14 cellular contexts compared by ENCODE assay signal in genomic region chr7:99773395-99773794, GRCh38. TPM values are rescaled to one million over a fixed set of nuclear protein-coding genes. Genes with fewer than 3 reads are reported as not detected.
DNase-seq lines count a peak whose midpoint lies in the region; ATAC-seq, FAIRE-seq and TF ChIP-seq lines count a peak whose summit lies in the region.
"Not testable (repeated sequence)": the region's sequence is repeated elsewhere in the genome, so short reads cannot be mapped to it uniquely, and the experiment has no call there.
"Had no signal": no experiment of that assay in that cellular context is flagged by ENCODE, and none has a peak within 500 bp of the region (broad histone marks: within the 10 kb centered on the region; RNA-seq: fewer than 3 reads in every experiment).

No MANE protein-coding gene starts in this region.

- H3K4me2 ChIP-seq in hepatocyte; HepG2 (ENCODE audit: low read depth, low read length): not testable (repeated sequence)

- not testable (repeated sequence) for H3K9ac ChIP-seq in colonic mucosa (ENCODE audit: low read depth in 2 of 2, low read length in 2 of 2); HepG2 (ENCODE audit: insufficient read depth, low read depth, low read length); mucosa of rectum (ENCODE audit: low read depth in 1 of 2, low read length in 2 of 2)

- not testable (repeated sequence) for TF ChIP-seq CTCF in colonic mucosa (IDR thresholded peaks at IDR 0.05); hepatocyte (IDR thresholded peaks at IDR 0.05; ENCODE audit: poor library complexity); HepG2 (CRISPR knock-in tag; IDR thresholded peaks at IDR 0.05); transverse colon (IDR thresholded peaks at IDR 0.05)

- H3K36me3 Mint-ChIP-seq in activated T-helper 17 cell treated with anti-CD3 and anti-CD28 coated beads, Interleukin-2, amount 50 U/mL, for 72 hours (ENCODE audit: low read depth), result not testable (repeated sequence)

- H2AFZ ChIP-seq in hepatocyte; HepG2 (ENCODE audit: low read length): not testable (repeated sequence)

- FAIRE-seq in HepG2 (lab: Jason Lieb, UNC), result not testable (repeated sequence)

- POLR2A ChIA-PET in HepG2 (lab: Yijun Ruan, JAX), result interaction anchor here (1.2 kb wide), 2 partner anchors 13 to 80 kb away, joined by 3 to 5 read pairs; no protein-coding TSS in a partner anchor

- not testable (repeated sequence) for H3K36me3 ChIP-seq in colonic mucosa; hepatocyte (replicated peaks; ENCODE audit: insufficient read depth, low read depth); HepG2 (replicated peaks in 1 of 2; ENCODE audit: control insufficient read depth in 1 of 2, insufficient read depth in 2 of 2, low read length in 2 of 2); mucosa of rectum (ENCODE audit: control insufficient read depth in 2 of 2, insufficient read depth in 2 of 2, low read length in 2 of 2); transverse colon

- in situ Hi-C loops in HepG2 (cut with HindIII; ENCODE audit: extremely low pct_ligation_motif_present, low pct_unique_long_range_greater_than_20kb); transverse colon (cut with MboI; ENCODE audit: low pct_ligation_motif_present in 1 of 4, low pct_unique_long_range_greater_than_20kb in 1 of 4, low sequenced_read_pairs in 3 of 4): not testable (repeated sequence)

- H3K9me3 ChIP-seq in colonic mucosa; hepatocyte (ENCODE audit: low read depth); mucosa of rectum (ENCODE audit: control insufficient read depth in 2 of 2, low read length in 2 of 2); transverse colon: not testable (repeated sequence)
- H3K9me3 ChIP-seq in HepG2 (ENCODE audit: low read length), result peaks cover 10% of the 10 kb centered on the region; the same call in 1 of the 2 replicates

- not testable (repeated sequence) for H3K4me3 Mint-ChIP-seq in activated T-helper 17 cell treated with anti-CD3 and anti-CD28 coated beads, Interleukin-2, amount 50 U/mL, for 72 hours

- peak; percentile 21 for DNase-seq in DMS53 (lab: John Stamatoyannopoulos, UW)
- DNase-seq in colonic mucosa; hepatocyte (ENCODE audit: low spot score); HepG2 (ENCODE audit: low spot score); transverse colon: not testable (repeated sequence)

- TF ChIP-seq EP300 in HepG2 (IDR thresholded peaks at IDR 0.05; ENCODE audit: low read depth in 2 of 2, low read length in 2 of 2); HepG2 (CRISPR knock-in tag; IDR thresholded peaks at IDR 0.05; ENCODE audit: borderline replicate concordance); transverse colon (IDR thresholded peaks at IDR 0.05; ENCODE audit: low read depth): not testable (repeated sequence)

- H3K27ac ChIP-seq in colonic mucosa, result peak overlapping the region; percentile 53
- peak overlapping the region; percentile 70 for H3K27ac ChIP-seq in hepatocyte
- not testable (repeated sequence) for H3K27ac ChIP-seq in HepG2 (ENCODE audit: extremely low read length, insufficient read depth, low read length)
- H3K27ac ChIP-seq in mucosa of rectum (ENCODE audit: low read depth in 2 of 2, low read length in 2 of 2), result peak overlapping the region; percentile 77 to 79
- peak overlapping the region; percentile 65 to 80 (median 73) for H3K27ac ChIP-seq in transverse colon

- ATAC-seq in activated T-helper 17 cell treated with anti-CD3 and anti-CD28 coated beads, Interleukin-2, amount 50 U/mL, for 72 hours (replicated peaks); HepG2: not testable (repeated sequence)

- CTCF ChIA-PET in HepG2 (lab: Yijun Ruan, JAX; ENCODE audit: low intra/inter-chr PET ratio, low total read pairs), result not testable (repeated sequence)

- not testable (repeated sequence) for H3K4me1 Mint-ChIP-seq in activated T-helper 17 cell treated with anti-CD3 and anti-CD28 coated beads, Interleukin-2, amount 50 U/mL, for 72 hours

- not testable (repeated sequence) for H3K9me3 Mint-ChIP-seq in activated T-helper 17 cell treated with anti-CD3 and anti-CD28 coated beads, Interleukin-2, amount 50 U/mL, for 72 hours

- peak overlapping the region; percentile 5 for H3K27ac Mint-ChIP-seq in activated T-helper 17 cell treated with anti-CD3 and anti-CD28 coated beads, Interleukin-2, amount 50 U/mL, for 72 hours

- H3K9me2 ChIP-seq in hepatocyte (replicated peaks; ENCODE audit: insufficient read depth), result not testable (repeated sequence)

- peaks cover 61% of the 10 kb centered on the region for H3K27me3 Mint-ChIP-seq in activated T-helper 17 cell treated with anti-CD3 and anti-CD28 coated beads, Interleukin-2, amount 50 U/mL, for 72 hours

- TF ChIP-seq POLR2A in HepG2 (IDR thresholded peaks at IDR 0.05; ENCODE audit: insufficient read depth in 1 of 2, low read depth in 2 of 2, low read length in 2 of 2); transverse colon (IDR thresholded peaks at IDR 0.05): not testable (repeated sequence)

- intact Hi-C loops in colonic mucosa (cut with DNase I); HepG2 (cut with micrococcal nuclease; ENCODE audit: unreplicated experiment); transverse colon (cut with DNase I; ENCODE audit: low total_unique reads): not testable (repeated sequence)

- H3K4me3 ChIP-seq in colonic mucosa; hepatocyte; HepG2 (replicated peaks in 1 of 3; ENCODE audit: insufficient read depth in 1 of 3, low read depth in 2 of 3, low read length in 3 of 3); mucosa of rectum (ENCODE audit: low read length in 2 of 2); transverse colon: not testable (repeated sequence)

- TF ChIP-seq RAD21 in HepG2 (CRISPR knock-in tag; IDR thresholded peaks at IDR 0.05), result not testable (repeated sequence)

- not testable (repeated sequence) for BruUV-seq in HepG2 (replicated peaks; lab: Mats Ljungman, UMichigan)

- not testable (repeated sequence) for H4K20me1 ChIP-seq in hepatocyte (ENCODE audit: insufficient read depth, poor library complexity, severe bottlenecking); HepG2 (ENCODE audit: insufficient read depth, low read length)

- not testable (repeated sequence) for H3K4me1 ChIP-seq in colonic mucosa; hepatocyte (ENCODE audit: insufficient read depth); mucosa of rectum (ENCODE audit: control insufficient read depth in 2 of 2, insufficient read depth in 2 of 2, low read length in 2 of 2)
- peaks cover 31% of the 10 kb centered on the region for H3K4me1 ChIP-seq in HepG2 (ENCODE audit: insufficient read depth, low read length)
- H3K4me1 ChIP-seq in transverse colon, result peaks cover 0 to 19% (median 9%) of the 10 kb centered on the region in 4 donors

- 76% methylated on average over 1 of the region's 1 CpG for WGBS in hepatocyte (ENCODE audit: low lambda C conversion rate, missing lambda C conversion rate)
- WGBS in HepG2 (ENCODE audit: low lambda C conversion rate), result 96% methylated on average over 1 of the region's 1 CpG
- WGBS in transverse colon (ENCODE audit: low coverage in 1 of 2), 2 donors, result 73 to 80% methylated on average over 1 of the region's 1 CpG

- not testable (repeated sequence) for H3K79me2 ChIP-seq in hepatocyte; HepG2 (ENCODE audit: insufficient read depth, low read length)

- not testable (repeated sequence) for H3K27me3 ChIP-seq in colonic mucosa; hepatocyte; HepG2 (ENCODE audit: control insufficient read depth in 1 of 2, insufficient read depth in 2 of 2, low read length in 2 of 2); mucosa of rectum (ENCODE audit: control insufficient read depth in 2 of 2, insufficient read depth in 2 of 2, low read length in 2 of 2); transverse colon

RNA-seq across cellular contexts. Expression of gene CYP3A4, which starts 10.6 kb away (rescaled TPM):
- not detected for total RNA-seq in activated T-helper 17 cell treated with anti-CD3 and anti-CD28 coated beads, Interleukin-2, amount 50 U/mL, for 72 hours
- 1 to 10 TPM in 1 of 2 donors, under 1 TPM in 1; 0.67 to 1.4 TPM for total RNA-seq in colonic mucosa
- total RNA-seq in hepatocyte, result 29.8 and 43.4 TPM in 2 replicates
- 25.6 and 42.2 TPM in 2 replicates for polyA plus RNA-seq in hepatocyte
- 0.11 and 0.35 TPM in 2 replicates for total RNA-seq in HepG2 (2016; rRNA removed; fragmentation: Illumina TruSeq; extraction: Trizol)
- 0.09 TPM in 1 of 2 replicates, not detected in the other for total RNA-seq in HepG2 (2016; cell fraction: cytosol; rRNA removed; fragmentation: Illumina TruSeq; extraction: Trizol; ENCODE audit: low read depth)
- total RNA-seq in HepG2 (2016; cell fraction: insoluble cytoplasmic fraction; rRNA removed; fragmentation: Illumina TruSeq; extraction: Trizol), result 0.17 and 0.18 TPM in 2 replicates
- 0.25 and 0.28 TPM in 2 replicates for total RNA-seq in HepG2 (2016; cell fraction: membrane; rRNA removed; fragmentation: Illumina TruSeq; extraction: Trizol)
- total RNA-seq in HepG2 (2016; cell fraction: nucleus; rRNA removed; fragmentation: Illumina TruSeq; extraction: Trizol), result 0.53 TPM in 1 of 2 replicates, not detected in the other
- 0.07 and 0.24 TPM in 2 replicates for polyA plus RNA-seq in HepG2 (2011; rRNA removed)
- 0.07 and 0.10 TPM in 2 replicates for polyA plus RNA-seq in HepG2 (2011; cell fraction: cytosol; rRNA removed)
- 0.13 and 0.28 TPM in 2 replicates for polyA plus RNA-seq in HepG2 (2011; cell fraction: nucleus; rRNA removed)
- 0.32 and 0.55 TPM in 2 replicates for polyA plus RNA-seq in HepG2 (2012)
- 0.09 TPM in 1 of 2 replicates, not detected in the other for polyA plus RNA-seq in HepG2 (2016; cell fraction: cytosol; fragmentation: Illumina TruSeq; extraction: Trizol; ENCODE audit: low read depth)
- 0.21 and 0.24 TPM in 2 replicates for polyA plus RNA-seq in HepG2 (2016; cell fraction: insoluble cytoplasmic fraction; fragmentation: Illumina TruSeq; extraction: Trizol; ENCODE audit: low read depth)
- 0.07 and 0.09 TPM in 2 replicates for polyA plus RNA-seq in HepG2 (2016; cell fraction: membrane; fragmentation: Illumina TruSeq; extraction: Trizol; ENCODE audit: low read depth)
- 0.31 and 0.35 TPM in 2 replicates for polyA plus RNA-seq in HepG2 (2016; cell fraction: nucleus; fragmentation: Illumina TruSeq; extraction: Trizol; ENCODE audit: insufficient read depth, low read depth)
- polyA minus RNA-seq in HepG2 (2011; rRNA and poly(A)+ RNA removed; ENCODE audit: low replicate concordance), result 0.08 TPM in 1 of 2 replicates, not detected in the other
- polyA minus RNA-seq in HepG2 (2011; cell fraction: cytosol; rRNA and poly(A)+ RNA removed), result not detected in 2 replicates
- polyA minus RNA-seq in HepG2 (2011; cell fraction: nucleus; rRNA and poly(A)+ RNA removed), result 0.75 TPM in 1 of 2 replicates, not detected in the other
- total RNA-seq in transverse colon, result 10 to 100 TPM in 3 of 4 donors, not detected in 1; 10.0 to 44.9 (median 22.1) TPM
- total RNA-seq: CD4-positive, alpha-beta T cell; CD8-positive, alpha-beta memory T cell; GM23248; H1; H7 had no signal
- polyA plus RNA-seq: CD14-positive monocyte; CD8-positive, alpha-beta memory T cell; GM23248; H1 had no signal

RNA-seq across cellular contexts. Expression of gene CYP3A7, which starts 38.4 kb away (rescaled TPM):
- not detected for total RNA-seq in activated T-helper 17 cell treated with anti-CD3 and anti-CD28 coated beads, Interleukin-2, amount 50 U/mL, for 72 hours
- total RNA-seq in colonic mucosa (not detected), hepatocyte (770 and 803 TPM in 2 replicates), HepG2 (2016; rRNA removed; fragmentation: Illumina TruSeq; extraction: Trizol) (6.4 and 6.6 TPM in 2 replicates), transverse colon (1 to 10 TPM in 1 of 4 donors, under 1 TPM in 2, not detected in 1; 0.95 to 3.0 (median 0.96) TPM)
- polyA plus RNA-seq in hepatocyte (311 and 444 TPM in 2 replicates), HepG2 (2011; rRNA removed) (5.7 and 5.8 TPM in 2 replicates)
- total RNA-seq in HepG2 (2016; cell fraction: cytosol; rRNA removed; fragmentation: Illumina TruSeq; extraction: Trizol; ENCODE audit: low read depth), result 1.1 and 1.4 TPM in 2 replicates
- total RNA-seq in HepG2 (2016; cell fraction: insoluble cytoplasmic fraction; rRNA removed; fragmentation: Illumina TruSeq; extraction: Trizol), result 5.7 and 6.4 TPM in 2 replicates
- total RNA-seq in HepG2 (2016; cell fraction: membrane; rRNA removed; fragmentation: Illumina TruSeq; extraction: Trizol), result 2.3 and 2.5 TPM in 2 replicates
- 6.7 and 7.7 TPM in 2 replicates for total RNA-seq in HepG2 (2016; cell fraction: nucleus; rRNA removed; fragmentation: Illumina TruSeq; extraction: Trizol)
- 1.5 and 3.1 TPM in 2 replicates for polyA plus RNA-seq in HepG2 (2011; cell fraction: cytosol; rRNA removed)
- 5.9 and 6.8 TPM in 2 replicates for polyA plus RNA-seq in HepG2 (2011; cell fraction: nucleus; rRNA removed)
- 10.4 and 10.9 TPM in 2 replicates for polyA plus RNA-seq in HepG2 (2012)
- polyA plus RNA-seq in HepG2 (2016; cell fraction: cytosol; fragmentation: Illumina TruSeq; extraction: Trizol; ENCODE audit: low read depth), result 0.79 and 0.80 TPM in 2 replicates
- 5.8 and 6.0 TPM in 2 replicates for polyA plus RNA-seq in HepG2 (2016; cell fraction: insoluble cytoplasmic fraction; fragmentation: Illumina TruSeq; extraction: Trizol; ENCODE audit: low read depth)
- 1.9 and 2.2 TPM in 2 replicates for polyA plus RNA-seq in HepG2 (2016; cell fraction: membrane; fragmentation: Illumina TruSeq; extraction: Trizol; ENCODE audit: low read depth)
- 7.5 and 7.8 TPM in 2 replicates for polyA plus RNA-seq in HepG2 (2016; cell fraction: nucleus; fragmentation: Illumina TruSeq; extraction: Trizol; ENCODE audit: insufficient read depth, low read depth)
- 0.38 TPM in 1 of 2 replicates, not detected in the other for polyA minus RNA-seq in HepG2 (2011; rRNA and poly(A)+ RNA removed; ENCODE audit: low replicate concordance)
- 1.8 and 1.9 TPM in 2 replicates for polyA minus RNA-seq in HepG2 (2011; cell fraction: cytosol; rRNA and poly(A)+ RNA removed)
- polyA minus RNA-seq in HepG2 (2011; cell fraction: nucleus; rRNA and poly(A)+ RNA removed), result 5.2 and 8.2 TPM in 2 replicates
- total RNA-seq: CD4-positive, alpha-beta T cell; CD8-positive, alpha-beta memory T cell; GM23248; H1; H7 had no signal
- polyA plus RNA-seq: CD14-positive monocyte; CD8-positive, alpha-beta memory T cell; GM23248; H1 had no signal

RNA-seq across cellular contexts. Expression of gene CYP3A43, which starts 54.4 kb away (rescaled TPM):
- total RNA-seq in activated T-helper 17 cell treated with anti-CD3 and anti-CD28 coated beads, Interleukin-2, amount 50 U/mL, for 72 hours, result under 1 TPM in 1 of 2 donors, not detected in 1; 0.87 TPM
- not detected for total RNA-seq in colonic mucosa
- 0.88 and 1.8 TPM in 2 replicates for total RNA-seq in hepatocyte
- polyA plus RNA-seq in hepatocyte, result 1.7 and 1.8 TPM in 2 replicates
- 0.55 and 3.1 TPM in 2 replicates for total RNA-seq in HepG2 (2016; rRNA removed; fragmentation: Illumina TruSeq; extraction: Trizol)
- total RNA-seq in HepG2 (2016; cell fraction: cytosol; rRNA removed; fragmentation: Illumina TruSeq; extraction: Trizol; ENCODE audit: low read depth), result 0.53 and 1.0 TPM in 2 replicates
- total RNA-seq in HepG2 (2016; cell fraction: insoluble cytoplasmic fraction; rRNA removed; fragmentation: Illumina TruSeq; extraction: Trizol), result 0.18 and 2.9 TPM in 2 replicates
- total RNA-seq in HepG2 (2016; cell fraction: membrane; rRNA removed; fragmentation: Illumina TruSeq; extraction: Trizol), result 0.31 and 0.69 TPM in 2 replicates
- 5.4 and 8.3 TPM in 2 replicates for total RNA-seq in HepG2 (2016; cell fraction: nucleus; rRNA removed; fragmentation: Illumina TruSeq; extraction: Trizol)
- 2.3 and 2.4 TPM in 2 replicates for polyA plus RNA-seq in HepG2 (2011; rRNA removed)
- 0.54 and 0.79 TPM in 2 replicates for polyA plus RNA-seq in HepG2 (2011; cell fraction: cytosol; rRNA removed)
- 3.7 and 7.4 TPM in 2 replicates for polyA plus RNA-seq in HepG2 (2011; cell fraction: nucleus; rRNA removed)
- 1.7 and 4.7 TPM in 2 replicates for polyA plus RNA-seq in HepG2 (2012)
- polyA plus RNA-seq in HepG2 (2016; cell fraction: cytosol; fragmentation: Illumina TruSeq; extraction: Trizol; ENCODE audit: low read depth), result 0.09 and 0.25 TPM in 2 replicates
- polyA plus RNA-seq in HepG2 (2016; cell fraction: insoluble cytoplasmic fraction; fragmentation: Illumina TruSeq; extraction: Trizol; ENCODE audit: low read depth), result 0.34 TPM in 1 of 2 replicates, not detected in the other
- 0.28 TPM in 1 of 2 replicates, not detected in the other for polyA plus RNA-seq in HepG2 (2016; cell fraction: membrane; fragmentation: Illumina TruSeq; extraction: Trizol; ENCODE audit: low read depth)
- 5.7 and 6.2 TPM in 2 replicates for polyA plus RNA-seq in HepG2 (2016; cell fraction: nucleus; fragmentation: Illumina TruSeq; extraction: Trizol; ENCODE audit: insufficient read depth, low read depth)
- not detected in 2 replicates for polyA minus RNA-seq in HepG2 (2011; rRNA and poly(A)+ RNA removed; ENCODE audit: low replicate concordance)
- polyA minus RNA-seq in HepG2 (2011; cell fraction: cytosol; rRNA and poly(A)+ RNA removed), result not detected in 2 replicates
- polyA minus RNA-seq in HepG2 (2011; cell fraction: nucleus; rRNA and poly(A)+ RNA removed), result 7.3 and 8.2 TPM in 2 replicates
- not detected for total RNA-seq in transverse colon
- total RNA-seq: CD4-positive, alpha-beta T cell; CD8-positive, alpha-beta memory T cell; GM23248; H1; H7 had no signal
- polyA plus RNA-seq: A549; CD14-positive monocyte; CD8-positive, alpha-beta memory T cell; GM23248 had no signal

Comparison
In these comparisons a context has a peak if more than half of its experiments do, and no peak if none do; other contexts are left out.
1. RNA of gene CYP3A7, which starts 38.4 kb away (total RNA-seq): 770 to 803 TPM in hepatocyte; 1.1 to 7.7 TPM in HepG2, 0.95 to 3.0 TPM in transverse colon, not detected in colonic mucosa and not detected in activated T-helper 17 cell treated with anti-CD3 and anti-CD28 coated beads, Interleukin-2, amount 50 U/mL, for 72 hours; every median in the first group is over 10 times any median in the second.